ENCODE assay signal across 10 cellular contexts in the genomic region with DNA sequence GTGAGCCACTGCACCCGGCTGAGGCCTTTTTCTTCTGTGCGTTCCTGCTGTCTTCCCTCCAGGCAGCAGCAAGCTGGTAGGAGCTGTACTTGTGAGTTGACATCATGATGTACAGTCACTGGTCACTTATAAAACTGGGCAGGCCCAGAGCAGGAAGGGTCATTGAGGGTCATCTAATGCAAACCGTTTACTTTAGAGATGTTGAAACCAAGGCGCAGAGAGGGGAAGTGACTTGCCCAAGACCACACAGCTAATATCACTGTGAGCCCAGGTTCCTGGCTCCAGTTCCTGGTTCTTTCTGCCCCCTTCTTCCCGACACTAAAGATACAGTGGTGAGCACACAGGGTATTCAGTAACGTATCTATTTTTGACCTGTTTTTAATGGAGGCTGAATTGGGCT. TPM values are rescaled to one million over a fixed set of nuclear protein-coding genes. Genes with fewer than 3 reads are reported as not detected.
DNase-seq lines count a peak whose midpoint lies in the region; ATAC-seq and TF ChIP-seq lines count a peak whose summit lies in the region.
"Had no signal": no experiment of that assay in that cellular context is flagged by ENCODE, and none has a peak within 500 bp of the region (broad histone marks: within the 10 kb centered on the region; RNA-seq: fewer than 3 reads in every experiment).

No MANE protein-coding gene starts in this region.

- H3K36me3 ChIP-seq in heart right ventricle: no peaks in the 10 kb centered on the region
- no peaks in the 10 kb centered on the region for H3K36me3 ChIP-seq in neural progenitor cell

- H3K9ac ChIP-seq in neural progenitor cell: no peak overlapping the region

- POLR2A ChIA-PET in T-cell (lab: Charles Lee): no interaction called here

- H3F3A ChIP-seq in neural progenitor cell (ENCODE audit: low read depth): peaks cover 16% of the 10 kb centered on the region

- H3K36me3 Mint-ChIP-seq in activated CD8-positive, alpha-beta memory T cell treated with anti-CD3 and anti-CD28 coated beads, Interleukin-2, amount 10 ng/mL, durations not matched to agents 7 days and 5 days: peaks cover 15% of the 10 kb centered on the region
- H3K36me3 Mint-ChIP-seq in T-cell: peaks cover 2% of the 10 kb centered on the region
- no peaks in the 10 kb centered on the region for H3K36me3 Mint-ChIP-seq in stimulated activated memory B cell treated with anti-CD40 and anti-IgM and Interleukin-4, amounts not matched to agents 10 μg/mL and 1 μg/mL and 100 μg/mL, for 72 hours
- no peaks in the 10 kb centered on the region for H3K36me3 Mint-ChIP-seq in neural progenitor cell
- H3K36me3 Mint-ChIP-seq: naive B cell had no signal

- H3K27ac ChIP-seq in heart right ventricle (peak overlapping the region in 1 of 10 donors; percentile 85), neural progenitor cell (no peak overlapping the region)

- peaks cover 55% of the 10 kb centered on the region for H4K20me1 ChIP-seq in neural progenitor cell (ENCODE audit: low read depth)

- CTCF ChIA-PET in activated CD8-positive, alpha-beta memory T cell treated with anti-CD3 and anti-CD28 coated beads, Interleukin-2, amount 10 ng/mL, durations not matched to agents 7 days and 5 days (lab: Charles Lee): interaction anchor here (2.8 kb wide), 1 partner anchor 10 kb away, joined by 15 read pairs; no protein-coding TSS in a partner anchor
- CTCF ChIA-PET in T-cell (lab: Charles Lee): interaction anchor here in 1 of 2 donors (1.0 kb wide), 1 partner anchor 10 kb away, joined by 3 read pairs; no protein-coding TSS in a partner anchor

- H3K4me1 Mint-ChIP-seq in activated CD8-positive, alpha-beta memory T cell treated with anti-CD3 and anti-CD28 coated beads, Interleukin-2, amount 10 ng/mL, durations not matched to agents 7 days and 5 days: peaks cover 84% of the 10 kb centered on the region
- H3K4me1 Mint-ChIP-seq in T-cell (peaks cover 65 to 87% (median 79%) of the 10 kb centered on the region in 3 donors), neural progenitor cell (peaks cover 33% of the 10 kb centered on the region)
- H3K4me1 Mint-ChIP-seq in stimulated activated memory B cell treated with anti-CD40 and anti-IgM and Interleukin-4, amounts not matched to agents 10 μg/mL and 1 μg/mL and 100 μg/mL, for 72 hours: peaks cover 63% of the 10 kb centered on the region

- H3K27me3 Mint-ChIP-seq in activated CD8-positive, alpha-beta memory T cell treated with anti-CD3 and anti-CD28 coated beads, Interleukin-2, amount 10 ng/mL, durations not matched to agents 7 days and 5 days: no peaks in the 10 kb centered on the region
- H3K27me3 Mint-ChIP-seq in T-cell: no peaks in the 10 kb centered on the region
- no peaks in the 10 kb centered on the region for H3K27me3 Mint-ChIP-seq in stimulated activated memory B cell treated with anti-CD40 and anti-IgM and Interleukin-4, amounts not matched to agents 10 μg/mL and 1 μg/mL and 100 μg/mL, for 72 hours
- peaks cover 8% of the 10 kb centered on the region for H3K27me3 Mint-ChIP-seq in neural progenitor cell (ENCODE audit: insufficient read depth, low read depth)
- H3K27me3 Mint-ChIP-seq: naive B cell had no signal

- no peak for ATAC-seq in activated CD8-positive, alpha-beta memory T cell treated with anti-CD3 and anti-CD28 coated beads, Interleukin-2, amount 10 ng/mL, durations not matched to agents 7 days and 5 days
- ATAC-seq in T-cell (replicated peaks in 1 of 4): no peak
- ATAC-seq in heart right ventricle: peak in 6 of 8 donors; percentile 26 to 73 (median 42)
- ATAC-seq in stimulated activated memory B cell treated with anti-CD40 and anti-IgM and Interleukin-4, amounts not matched to agents 10 μg/mL and 1 μg/mL and 100 μg/mL, for 72 hours: no peak

- peak overlapping the region; percentile 99 for H3K27ac Mint-ChIP-seq in activated CD8-positive, alpha-beta memory T cell treated with anti-CD3 and anti-CD28 coated beads, Interleukin-2, amount 10 ng/mL, durations not matched to agents 7 days and 5 days
- H3K27ac Mint-ChIP-seq in T-cell: peak overlapping the region; percentile 97 to 99
- H3K27ac Mint-ChIP-seq in stimulated activated memory B cell treated with anti-CD40 and anti-IgM and Interleukin-4, amounts not matched to agents 10 μg/mL and 1 μg/mL and 100 μg/mL, for 72 hours: peak overlapping the region; percentile 93
- H3K27ac Mint-ChIP-seq in neural progenitor cell: no peak overlapping the region

- no peak overlapping the region for H3K4me2 ChIP-seq in neural progenitor cell

- no peak overlapping the region for H2AFZ ChIP-seq in neural progenitor cell (replicated peaks)

- no peak for DNase-seq in activated CD8-positive, alpha-beta memory T cell treated with anti-CD3 and anti-CD28 coated beads, Interleukin-2, amount 10 ng/mL, durations not matched to agents 7 days and 5 days
- no peak for DNase-seq in activated CD8-positive, alpha-beta memory T cell treated with anti-CD3 and anti-CD28 coated beads, Interleukin-2, amount 50 U/mL, for 4 hours
- DNase-seq in T-cell (no peak), heart right ventricle (no peak), COR-L47 (lab: John Stamatoyannopoulos, UW) (no peak), neural progenitor cell (ENCODE audit: low spot score) (no peak), GDM1 (lab: John Stamatoyannopoulos, UW) (no peak)
- DNase-seq: activated CD4-positive, CD25-positive, alpha-beta regulatory T cell treated with anti-CD3 and anti-CD28 coated beads, Interleukin-2, amount 50 U/mL, for 72 hours; naive B cell had no signal

- intact Hi-C loops in heart right ventricle (cut with DNase I): no loop called here

- 69 to 81% methylated on average over 6 of the region's 6 CpGs for WGBS in heart right ventricle, 2 donors

- peaks cover 52% of the 10 kb centered on the region for H3K79me2 ChIP-seq in neural progenitor cell (ENCODE audit: low read depth)

- no peak overlapping the region for H3K4me3 ChIP-seq in heart right ventricle
- H3K4me3 ChIP-seq in neural progenitor cell: no peak overlapping the region

- no peaks in the 10 kb centered on the region for H3K27me3 ChIP-seq in heart right ventricle
- H3K27me3 ChIP-seq in neural progenitor cell: no peaks in the 10 kb centered on the region

- H3K4me1 ChIP-seq in heart right ventricle (peaks cover 0 to 100% (median 33%) of the 10 kb centered on the region in 9 donors), neural progenitor cell (peaks cover 27% of the 10 kb centered on the region)

- no peak overlapping the region for H3K4me3 Mint-ChIP-seq in activated CD8-positive, alpha-beta memory T cell treated with anti-CD3 and anti-CD28 coated beads, Interleukin-2, amount 10 ng/mL, durations not matched to agents 7 days and 5 days
- peak overlapping the region in 1 of 3 donors; percentile 79 for H3K4me3 Mint-ChIP-seq in T-cell
- H3K4me3 Mint-ChIP-seq in stimulated activated memory B cell treated with anti-CD40 and anti-IgM and Interleukin-4, amounts not matched to agents 10 μg/mL and 1 μg/mL and 100 μg/mL, for 72 hours: no peak overlapping the region
- H3K4me3 Mint-ChIP-seq in neural progenitor cell: no peak overlapping the region

- TF ChIP-seq CTCF in heart right ventricle (IDR thresholded peaks at IDR 0.05) (no peak), neural progenitor cell (IDR thresholded peaks at IDR 0.05) (no peak)

- H3K9me3 Mint-ChIP-seq in activated CD8-positive, alpha-beta memory T cell treated with anti-CD3 and anti-CD28 coated beads, Interleukin-2, amount 10 ng/mL, durations not matched to agents 7 days and 5 days (ENCODE audit: low read depth): no peaks in the 10 kb centered on the region
- H3K9me3 Mint-ChIP-seq in T-cell (no peaks in the 10 kb centered on the region), neural progenitor cell (no peaks in the 10 kb centered on the region)
- H3K9me3 Mint-ChIP-seq in stimulated activated memory B cell treated with anti-CD40 and anti-IgM and Interleukin-4, amounts not matched to agents 10 μg/mL and 1 μg/mL and 100 μg/mL, for 72 hours: no peaks in the 10 kb centered on the region
- H3K9me3 Mint-ChIP-seq: naive B cell had no signal

- H3K9me3 ChIP-seq in heart right ventricle: no peaks in the 10 kb centered on the region
- H3K9me3 ChIP-seq in neural progenitor cell (ENCODE audit: low read depth): no peaks in the 10 kb centered on the region

RNA-seq across cellular contexts. Expression of gene PTPRJ, which starts 27.3 kb away (rescaled TPM):
- 10 to 100 TPM; 74.3 to 80.5 TPM for total RNA-seq in activated CD8-positive, alpha-beta memory T cell treated with anti-CD3 and anti-CD28 coated beads, Interleukin-2, amount 10 ng/mL, durations not matched to agents 7 days and 5 days
- total RNA-seq in T-cell (10 to 100 TPM; 44.8 to 71.0 (median 57.9) TPM), heart right ventricle (10 to 100 TPM in 2 of 10 donors, 1 to 10 TPM in 8; 5.6 to 22.9 (median 7.5) TPM), neural progenitor cell (ENCODE audit: low replicate concordance) (17.3 and 28.0 TPM in 2 replicates)
- 1 to 10 TPM in 1 of 2 donors, under 1 TPM in 1; 0.78 to 1.5 TPM for polyA plus RNA-seq in heart right ventricle

Comparison
In these comparisons a context has a peak if more than half of its experiments do, and no peak if none do; other contexts are left out.
1. ATAC-seq: peak in heart right ventricle (6 of 8); none in activated CD8-positive, alpha-beta memory T cell treated with anti-CD3 and anti-CD28 coated beads, Interleukin-2, amount 10 ng/mL, durations not matched to agents 7 days and 5 days (single experiment), T-cell (0 of 4) and stimulated activated memory B cell treated with anti-CD40 and anti-IgM and Interleukin-4, amounts not matched to agents 10 μg/mL and 1 μg/mL and 100 μg/mL, for 72 hours (single experiment).